ENCODE assay signal across 16 cellular contexts in genomic region chr7:16934947-16935742, GRCh38. TPM values are rescaled to one million over a fixed set of nuclear protein-coding genes. Genes with fewer than 3 reads are reported as not detected.
DNase-seq lines count a peak whose midpoint lies in the region; ATAC-seq, FAIRE-seq and TF ChIP-seq lines count a peak whose summit lies in the region.
"Had no signal": no experiment of that assay in that cellular context is flagged by ENCODE, and none has a peak within 500 bp of the region (broad histone marks: within the 10 kb centered on the region; RNA-seq: fewer than 3 reads in every experiment).

No MANE protein-coding gene starts in this region.

- no peaks in the 10 kb centered on the region for H3K36me3 ChIP-seq in small intestine (ENCODE audit: control insufficient read depth in 2 of 2, insufficient read depth in 2 of 2, low read length in 2 of 2)
- H3K36me3 ChIP-seq: gastroesophageal sphincter had no signal

- FAIRE-seq in colon (lab: Jason Lieb, UNC): peak; percentile 75
- peak; percentile 79 for FAIRE-seq in small intestine (lab: Jason Lieb, UNC)

- H3K4me3 ChIP-seq in LNCaP clone FGC (ENCODE audit: low read depth, low read length) (no peak overlapping the region), small intestine (ENCODE audit: low read depth in 1 of 2, low read length in 2 of 2) (no peak overlapping the region)
- H3K4me3 ChIP-seq: gastroesophageal sphincter had no signal

- ATAC-seq in activated CD4-positive, alpha-beta T cell treated with anti-CD3 and anti-CD28 coated beads for 36 hours: peak; percentile 88
- ATAC-seq: gastroesophageal sphincter had no signal

- 29 to 64% (median 45%) methylated on average over 5 of the region's 5 CpGs for WGBS in small intestine, 3 donors

- peak; percentile 64 for DNase-seq in activated CD4-positive, alpha-beta T cell treated with anti-CD3 and anti-CD28 coated beads for 36 hours
- DNase-seq in activated CD4-positive, alpha-beta T cell treated with anti-CD3 and anti-CD28 coated beads, Interleukin-2, amount 50 U/mL, for 4 hours: no peak
- DNase-seq in LNCaP clone FGC (ENCODE audit: low read depth) (peak; percentile 75), small intestine (peak; percentile 95), DMS153 treated with DMSO at 0.1 percent for 48 hours (lab: John Stamatoyannopoulos, UW; ENCODE audit: unreplicated experiment) (no peak), NCI-H2171 treated with DMSO at 0.1 percent for 48 hours (lab: John Stamatoyannopoulos, UW) (no peak), medulla oblongata (ENCODE audit: extremely low spot score) (no peak)
- DNase-seq: activated CD8-positive, alpha-beta memory T cell treated with anti-CD3 and anti-CD28 coated beads, Interleukin-2, amount 50 U/mL, for 4 hours; H7; Kasumi-1; NCI-H82; T-helper 1 cell had no signal

- no peaks in the 10 kb centered on the region for H3K27me3 ChIP-seq in small intestine (ENCODE audit: control insufficient read depth in 2 of 2, insufficient read depth in 2 of 2, low read length in 2 of 2)
- H3K27me3 ChIP-seq: gastroesophageal sphincter had no signal

- H3K9me3 ChIP-seq in small intestine (ENCODE audit: control insufficient read depth, low read depth): no peaks in the 10 kb centered on the region
- H3K9me3 ChIP-seq: gastroesophageal sphincter had no signal

- no peak for TF ChIP-seq CTCF in LNCaP clone FGC (IDR thresholded peaks at IDR 0.05; ENCODE audit: control insufficient read depth, extremely low read depth, insufficient read depth)

- peak overlapping the region; percentile 32 to 82 for H3K27ac ChIP-seq in small intestine (ENCODE audit: low read depth in 1 of 2, low read length in 1 of 2)
- H3K27ac ChIP-seq: gastroesophageal sphincter had no signal

- H3K4me3 Mint-ChIP-seq in activated CD4-positive, alpha-beta T cell treated with anti-CD3 and anti-CD28 coated beads for 36 hours: no peak overlapping the region

- peaks cover 0 to 8% of the 10 kb centered on the region in 2 donors for H3K4me1 ChIP-seq in small intestine (ENCODE audit: control insufficient read depth in 2 of 2, insufficient read depth in 1 of 2, low read depth in 1 of 2, low read length in 1 of 2)
- H3K4me1 ChIP-seq: gastroesophageal sphincter had no signal

- H3K27ac Mint-ChIP-seq in activated CD4-positive, alpha-beta T cell treated with anti-CD3 and anti-CD28 coated beads for 36 hours: peak overlapping the region; percentile 6

- intact Hi-C loops in activated CD4-positive, alpha-beta T cell treated with anti-CD3 and anti-CD28 coated beads for 36 hours (cut with DNase I, micrococcal nuclease): loop anchor here in 1 of 2 experiments (2.0 kb wide), 1 partner anchor 370 kb away; no protein-coding TSS in a partner anchor

- H3K27me3 Mint-ChIP-seq in activated CD4-positive, alpha-beta T cell treated with anti-CD3 and anti-CD28 coated beads for 36 hours: no peaks in the 10 kb centered on the region

- CTCF ChIA-PET in activated CD4-positive, alpha-beta T cell treated with anti-CD3 and anti-CD28 coated beads for 36 hours (lab: Charles Lee): interaction anchor here (0.9 to 1.6 kb wide), 2 partner anchors 9 to 17 kb away, joined by 3 to 4 read pairs; no protein-coding TSS in a partner anchor

- POLR2A ChIA-PET in activated CD4-positive, alpha-beta T cell treated with anti-CD3 and anti-CD28 coated beads for 36 hours (lab: Charles Lee): no interaction called here

- no peaks in the 10 kb centered on the region for H3K9me3 Mint-ChIP-seq in activated CD4-positive, alpha-beta T cell treated with anti-CD3 and anti-CD28 coated beads for 36 hours (ENCODE audit: low read depth)

- H3K4me1 Mint-ChIP-seq in activated CD4-positive, alpha-beta T cell treated with anti-CD3 and anti-CD28 coated beads for 36 hours: peaks cover 54% of the 10 kb centered on the region

- H3K36me3 Mint-ChIP-seq in activated CD4-positive, alpha-beta T cell treated with anti-CD3 and anti-CD28 coated beads for 36 hours (ENCODE audit: low read depth): no peaks in the 10 kb centered on the region

RNA-seq across cellular contexts. Expression of gene AGR3, which starts 53.4 kb away (rescaled TPM):
- total RNA-seq in activated CD4-positive, alpha-beta T cell treated with anti-CD3 and anti-CD28 coated beads for 36 hours: not detected
- 100 to 1,000 TPM; 215 to 509 (median 251) TPM for polyA plus RNA-seq in small intestine
- total RNA-seq: cerebellum, H7, posterior vena cava had no signal

Comparison
In these comparisons a context has a peak if more than half of its experiments do, and no peak if none do; other contexts are left out.
1. DNase-seq: peak in activated CD4-positive, alpha-beta T cell treated with anti-CD3 and anti-CD28 coated beads for 36 hours (single experiment), LNCaP clone FGC (single experiment) and small intestine (single experiment); none in activated CD4-positive, alpha-beta T cell treated with anti-CD3 and anti-CD28 coated beads, Interleukin-2, amount 50 U/mL, for 4 hours (0 of 2), DMS153 treated with DMSO at 0.1 percent for 48 hours (single experiment), NCI-H2171 treated with DMSO at 0.1 percent for 48 hours (single experiment) and medulla oblongata (single experiment).